In the genomic region with DNA sequence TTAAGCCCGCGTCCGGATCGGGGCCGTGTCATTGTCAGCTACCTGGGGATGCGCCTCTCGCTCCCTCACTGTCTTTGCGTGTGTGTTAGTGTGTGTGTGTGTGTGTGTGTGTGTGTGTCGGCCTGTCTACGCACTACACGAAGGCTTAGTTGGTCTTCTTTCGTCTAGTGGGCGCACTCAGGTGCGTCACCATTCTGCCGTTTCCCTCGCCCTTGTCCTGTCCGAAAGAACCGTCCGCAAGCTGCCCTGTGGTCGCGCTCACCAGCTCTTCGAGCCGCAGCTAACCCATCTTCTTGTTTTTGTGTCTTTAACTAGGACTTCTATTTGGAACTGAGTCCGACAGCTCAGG, we compare ENCODE assay signal across 11 cellular contexts. TPM values are rescaled to one million over a fixed set of nuclear protein-coding genes. Genes with fewer than 3 reads are reported as not detected.
A peak's percentile ranks its signal among the peaks of the same experiment; 100 is the strongest.
DNase-seq lines count a peak whose midpoint lies in the region; ATAC-seq and TF ChIP-seq lines count a peak whose summit lies in the region.
"Had no signal": no experiment of that assay in that cellular context is flagged by ENCODE, and none has a peak within 500 bp of the region (broad histone marks: within the 10 kb centered on the region; RNA-seq: fewer than 3 reads in every experiment).

No MANE protein-coding gene starts in this region.

- H3K36me3 ChIP-seq in iPS-15b (ENCODE audit: control insufficient read depth, insufficient read depth, low read length) (peaks cover 5% of the 10 kb centered on the region), PC-9 (ENCODE audit: low read depth) (no peaks in the 10 kb centered on the region)

- H3K79me2 ChIP-seq in PC-9 (ENCODE audit: low read depth) = no peaks in the 10 kb centered on the region

- no peak overlapping the region for H3K27ac Mint-ChIP-seq in activated T-helper 17 cell treated with anti-CD3 and anti-CD28 coated beads, Interleukin-2, amount 50 U/mL, for 72 hours
- no peak overlapping the region for H3K27ac Mint-ChIP-seq in stimulated activated naive B cell treated with anti-CD40 and anti-IgM and Interleukin-4, amounts not matched to agents 10 μg/mL and 1 μg/mL and 100 μg/mL, for 72 hours

- H3K9ac ChIP-seq in iPS-15b (ENCODE audit: low read depth, low read length) = no peak overlapping the region
- H3K9ac ChIP-seq: KMS-11 had no signal

- H3K9me3 ChIP-seq in iPS-15b (ENCODE audit: control insufficient read depth, insufficient read depth, low read length) = peaks cover 4% of the 10 kb centered on the region
- no peaks in the 10 kb centered on the region for H3K9me3 ChIP-seq in PC-9 (ENCODE audit: insufficient read depth, low read depth)

- no peaks in the 10 kb centered on the region for H3K9me2 ChIP-seq in PC-9 (ENCODE audit: insufficient read depth)

- ATAC-seq in activated T-helper 17 cell treated with anti-CD3 and anti-CD28 coated beads, Interleukin-2, amount 50 U/mL, for 72 hours (replicated peaks) = no peak
- peak; percentile 24 to 36 for ATAC-seq in stimulated activated naive B cell treated with anti-CD40 and anti-IgM and Interleukin-4, amounts not matched to agents 10 μg/mL and 1 μg/mL and 100 μg/mL, for 72 hours (replicated peaks)

- no peak overlapping the region for H2AFZ ChIP-seq in PC-9

- H3K4me3 Mint-ChIP-seq in activated T-helper 17 cell treated with anti-CD3 and anti-CD28 coated beads, Interleukin-2, amount 50 U/mL, for 72 hours = peak overlapping the region; percentile 35
- H3K4me3 Mint-ChIP-seq in stimulated activated naive B cell treated with anti-CD40 and anti-IgM and Interleukin-4, amounts not matched to agents 10 μg/mL and 1 μg/mL and 100 μg/mL, for 72 hours = peak overlapping the region; percentile 78 to 83

- no peak overlapping the region for H3K27ac ChIP-seq in PC-9
- H3K27ac ChIP-seq: 22Rv1, KMS-11 had no signal

- H3K4me3 ChIP-seq in iPS-15b (ENCODE audit: low read depth, low read length) (peak overlapping the region; percentile 85), PC-9 (no peak overlapping the region)

- H3K4me2 ChIP-seq in PC-9 = no peak overlapping the region
- H3K4me2 ChIP-seq: KMS-11 had no signal

- H3K9me3 Mint-ChIP-seq in activated T-helper 17 cell treated with anti-CD3 and anti-CD28 coated beads, Interleukin-2, amount 50 U/mL, for 72 hours = no peaks in the 10 kb centered on the region
- H3K9me3 Mint-ChIP-seq in stimulated activated naive B cell treated with anti-CD40 and anti-IgM and Interleukin-4, amounts not matched to agents 10 μg/mL and 1 μg/mL and 100 μg/mL, for 72 hours = no peaks in the 10 kb centered on the region

- H3K4me1 Mint-ChIP-seq in activated T-helper 17 cell treated with anti-CD3 and anti-CD28 coated beads, Interleukin-2, amount 50 U/mL, for 72 hours = no peaks in the 10 kb centered on the region
- peaks cover 11 to 16% of the 10 kb centered on the region in 2 donors for H3K4me1 Mint-ChIP-seq in stimulated activated naive B cell treated with anti-CD40 and anti-IgM and Interleukin-4, amounts not matched to agents 10 μg/mL and 1 μg/mL and 100 μg/mL, for 72 hours

- POLR2A ChIA-PET in PC-9 (lab: Charles Lee; ENCODE audit: unreplicated experiment) = no interaction called here

- H4K20me1 ChIP-seq in PC-9 (ENCODE audit: insufficient read depth) = no peaks in the 10 kb centered on the region

- TF ChIP-seq CTCF in PC-9 (conservative IDR thresholded peaks at IDR 0.05) = no peak

- CTCF ChIA-PET in PC-9 (lab: Charles Lee) = no interaction called here

- intact Hi-C loops in PC-9 (cut with micrococcal nuclease; ENCODE audit: unreplicated experiment) = no loop called here

- H3K27me3 ChIP-seq in iPS-15b (ENCODE audit: control insufficient read depth, insufficient read depth, low read length) (peaks cover 54% of the 10 kb centered on the region), PC-9 (ENCODE audit: insufficient read depth, low read depth) (no peaks in the 10 kb centered on the region)

- H3F3A ChIP-seq in PC-9 (ENCODE audit: insufficient read depth, low read depth) = no peaks in the 10 kb centered on the region; the same call in 1 of the 2 replicates

- peaks cover 12% of the 10 kb centered on the region for H3K36me3 Mint-ChIP-seq in activated T-helper 17 cell treated with anti-CD3 and anti-CD28 coated beads, Interleukin-2, amount 50 U/mL, for 72 hours (ENCODE audit: low read depth)
- H3K36me3 Mint-ChIP-seq in stimulated activated naive B cell treated with anti-CD40 and anti-IgM and Interleukin-4, amounts not matched to agents 10 μg/mL and 1 μg/mL and 100 μg/mL, for 72 hours = peaks cover 3 to 5% of the 10 kb centered on the region in 2 donors

- peaks cover 51% of the 10 kb centered on the region for H3K27me3 Mint-ChIP-seq in activated T-helper 17 cell treated with anti-CD3 and anti-CD28 coated beads, Interleukin-2, amount 50 U/mL, for 72 hours
- H3K27me3 Mint-ChIP-seq in stimulated activated naive B cell treated with anti-CD40 and anti-IgM and Interleukin-4, amounts not matched to agents 10 μg/mL and 1 μg/mL and 100 μg/mL, for 72 hours = peaks cover 42 to 57% of the 10 kb centered on the region in 2 donors

- BruUV-seq in PC-9 (replicated peaks; lab: Mats Ljungman, UMichigan) = no TSS peak

- DNase-seq in DMS53 (lab: John Stamatoyannopoulos, UW) (peak; percentile 27), DMS53 treated with DMSO at 0.1 percent for 48 hours (lab: John Stamatoyannopoulos, UW; ENCODE audit: unreplicated experiment) (no peak), PC-9 (no peak), NCI-H345 treated with DMSO at 0.1 percent for 48 hours (lab: John Stamatoyannopoulos, UW; ENCODE audit: unreplicated experiment) (no peak)
- no peak for DNase-seq in stimulated activated naive B cell treated with anti-CD40 and anti-IgM and Interleukin-4, amounts not matched to agents 10 μg/mL and 1 μg/mL and 100 μg/mL, for 72 hours
- DNase-seq in activated CD8-positive, alpha-beta memory T cell treated with anti-CD3 and anti-CD28 coated beads, Interleukin-2, amount 50 U/mL, for 4 hours = no peak
- DNase-seq: stimulated activated CD4-positive, alpha-beta T cell treated with anti-CD3 and anti-CD28 coated beads, Interleukin-1b, Interleukin-23, amount 100 ng/mL, for 48 hours had no signal

- H3K4me1 ChIP-seq in iPS-15b (ENCODE audit: control insufficient read depth, insufficient read depth, low read length) (peaks cover 2% of the 10 kb centered on the region), PC-9 (replicated peaks; ENCODE audit: insufficient read depth) (peaks cover 16% of the 10 kb centered on the region)

RNA-seq across cellular contexts. Expression of gene PAQR9, which starts 0.7 kb away (rescaled TPM):
- total RNA-seq in activated T-helper 17 cell treated with anti-CD3 and anti-CD28 coated beads, Interleukin-2, amount 50 U/mL, for 72 hours = not detected
- not detected in 2 replicates for total RNA-seq in PC-9 (2021)

RNA-seq across cellular contexts. Expression of gene U2SURP, which starts 37.2 kb away (rescaled TPM):
- 100 to 1,000 TPM; 147 to 161 TPM for total RNA-seq in activated T-helper 17 cell treated with anti-CD3 and anti-CD28 coated beads, Interleukin-2, amount 50 U/mL, for 72 hours
- total RNA-seq in PC-9 (2021) = 104 and 126 TPM in 2 replicates
